In genomic region chr1:90522432-90522831, GRCh38 we compare ENCODE assay signal across 1 cellular context.
TF ChIP-seq lines count a peak whose summit lies in the region.

No MANE protein-coding gene starts in this region.

TF ChIP-seq in HEK293, 187 proteins besides CTCF, POLR2A, EP300 and RAD21 (continued from another document and continues in another):
- TF ChIP-seq ZNF366 (tag by site-specific recombination; conservative IDR thresholded peaks at IDR 0.05) (no peak), GLI2 (tag by site-specific recombination; IDR thresholded peaks at IDR 0.05; ENCODE audit: borderline replicate concordance, low read depth) (no peak; the same call in 1 of the 2 replicates), ZNF391 (tag by site-specific recombination; IDR thresholded peaks at IDR 0.05; ENCODE audit: borderline replicate concordance, low read depth) (no peak), ZNF404 (tag by site-specific recombination; IDR thresholded peaks at IDR 0.05) (peak; percentile 42; the same call in 1 of the 2 replicates), ZNF221 (tag by site-specific recombination; IDR thresholded peaks at IDR 0.05; ENCODE audit: borderline replicate concordance) (no peak), ZNF513 (tag by site-specific recombination; IDR thresholded peaks at IDR 0.05) (no peak), ATF2 (tag by site-specific recombination; IDR thresholded peaks at IDR 0.05; ENCODE audit: low read depth) (no peak), ZNF2 (tag by site-specific recombination; IDR thresholded peaks at IDR 0.05) (no peak), ZNF341 (tag by site-specific recombination; IDR thresholded peaks at IDR 0.05; ENCODE audit: low read depth) (0 out of 2 replicates have a peak, but pooled peaks have one; percentile 20), REPIN1 (tag by site-specific recombination; IDR thresholded peaks at IDR 0.05; ENCODE audit: low read depth) (no peak), ZNF175 (tag by site-specific recombination; IDR thresholded peaks at IDR 0.05) (no peak), PRDM2 (tag by site-specific recombination; IDR thresholded peaks at IDR 0.05; ENCODE audit: borderline replicate concordance) (no peak), HIC1 (tag by site-specific recombination; IDR thresholded peaks at IDR 0.05) (no peak), TRIM28 (IDR thresholded peaks at IDR 0.05; ENCODE audit: borderline replicate concordance, low read length) (no peak), ZNF19 (tag by site-specific recombination; IDR thresholded peaks at IDR 0.05; ENCODE audit: low read depth) (no peak), BCL6B (tag by site-specific recombination; IDR thresholded peaks at IDR 0.05) (no peak), ZNF623 (tag by site-specific recombination; IDR thresholded peaks at IDR 0.05) (peak; percentile 66), ZBTB6 (tag by site-specific recombination; IDR thresholded peaks at IDR 0.05) (no peak), ZNF621 (tag by site-specific recombination; IDR thresholded peaks at IDR 0.05) (no peak), ZFP69B (tag by site-specific recombination; IDR thresholded peaks at IDR 0.05) (no peak), ZNF18 (tag by site-specific recombination; IDR thresholded peaks at IDR 0.05) (no peak), YY1 (tag by site-specific recombination; IDR thresholded peaks at IDR 0.05) (no peak), ZNF791 (tag by site-specific recombination; IDR thresholded peaks at IDR 0.05) (0 out of 2 replicates have a peak, but pooled peaks have one; percentile 61), OSR2 (tag by site-specific recombination; IDR thresholded peaks at IDR 0.05) (no peak), ZNF23 (tag by site-specific recombination; IDR thresholded peaks at IDR 0.05; ENCODE audit: borderline replicate concordance) (no peak), ZNF433 (tag by site-specific recombination; IDR thresholded peaks at IDR 0.05; ENCODE audit: low read depth) (peak; percentile 91), SP7 (tag by site-specific recombination; IDR thresholded peaks at IDR 0.05) (no peak), ZNF214 (tag by site-specific recombination; IDR thresholded peaks at IDR 0.05; ENCODE audit: borderline replicate concordance) (peak; percentile 22; the same call in 1 of the 2 replicates), ZSCAN18 (tag by site-specific recombination; IDR thresholded peaks at IDR 0.05) (no peak), ZNF558 (tag by site-specific recombination; IDR thresholded peaks at IDR 0.05) (no peak), ZNF518A (tag by site-specific recombination; conservative IDR thresholded peaks at IDR 0.05; ENCODE audit: low read depth) (peak; percentile 84), SCRT2 (tag by site-specific recombination; IDR thresholded peaks at IDR 0.05) (no peak), ZNF248 (tag by site-specific recombination; IDR thresholded peaks at IDR 0.05) (no peak)
